24 cellular contexts compared by ENCODE assay signal in the genomic region with DNA sequence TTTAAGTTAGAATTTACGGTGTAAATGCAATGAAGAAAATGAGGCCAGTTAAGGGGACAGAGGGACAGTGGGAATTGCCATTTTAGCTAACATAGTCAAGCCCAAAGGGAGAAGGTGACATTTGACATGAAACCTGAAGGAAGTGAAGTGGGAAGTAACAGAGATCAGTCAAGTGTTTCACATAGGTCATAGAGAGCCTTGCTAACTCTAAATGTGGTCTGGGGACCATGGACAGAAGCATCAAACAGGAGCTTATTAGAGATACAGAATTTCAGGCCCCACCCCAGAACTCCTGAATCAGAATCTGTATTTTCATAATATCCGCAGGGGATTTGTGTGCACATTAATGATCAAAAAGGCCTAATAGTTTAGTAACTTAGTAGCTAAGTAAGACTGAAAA.
"Had no signal": no experiment of that assay in that cellular context is flagged by ENCODE, and none has a peak within 500 bp of the region (broad histone marks: within the 10 kb centered on the region; RNA-seq: fewer than 3 reads in every experiment).

No MANE protein-coding gene starts in this region.

- DNase-seq: colonic mucosa; cortex of kidney; dermis blood vessel endothelial cell; dorsolateral prefrontal cortex; effector CD4-positive, alpha-beta T cell; effector CD8-positive, alpha-beta T cell; effector memory CD4-positive, alpha-beta T cell; effector memory CD8-positive, alpha-beta T cell; endodermal cell; erythroblast; esophagus squamous epithelium; foreskin fibroblast; foreskin keratinocyte; foreskin melanocyte; gastrocnemius medialis; glutamatergic neuron; head of caudate nucleus; heart left ventricle; heart right ventricle had no signal

- H3K9me3 ChIP-seq: colonic mucosa, esophagus muscularis mucosa, esophagus squamous epithelium, gastrocnemius medialis, gastroesophageal sphincter, heart left ventricle, heart right ventricle had no signal

- H3K4me3 ChIP-seq: colonic mucosa, coronary artery, dorsolateral prefrontal cortex, esophagus muscularis mucosa, esophagus squamous epithelium, gastrocnemius medialis, gastroesophageal sphincter, heart left ventricle, heart right ventricle had no signal

- ATAC-seq: effector memory CD8-positive, alpha-beta T cell; esophagus mucosa; foreskin keratinocyte; gastrocnemius medialis; gastroesophageal sphincter; heart left ventricle; heart right ventricle had no signal

- H3K4me1 ChIP-seq: colonic mucosa, esophagus muscularis mucosa, esophagus squamous epithelium, foreskin keratinocyte, gastrocnemius medialis, gastroesophageal sphincter, heart left ventricle, heart right ventricle had no signal

- H3K27ac ChIP-seq: colonic mucosa, coronary artery, dorsolateral prefrontal cortex, epithelial cell of prostate, esophagus muscularis mucosa, esophagus squamous epithelium, foreskin keratinocyte, gastrocnemius medialis, gastroesophageal sphincter, heart left ventricle, heart right ventricle had no signal

- H3K27me3 ChIP-seq: colonic mucosa, dorsolateral prefrontal cortex, esophagus muscularis mucosa, esophagus squamous epithelium, foreskin keratinocyte, gastrocnemius medialis, gastroesophageal sphincter, heart left ventricle, heart right ventricle had no signal

- H3K36me3 ChIP-seq: colonic mucosa, esophagus muscularis mucosa, esophagus squamous epithelium, gastrocnemius medialis, gastroesophageal sphincter, heart left ventricle, heart right ventricle had no signal
